In the genomic region with DNA sequence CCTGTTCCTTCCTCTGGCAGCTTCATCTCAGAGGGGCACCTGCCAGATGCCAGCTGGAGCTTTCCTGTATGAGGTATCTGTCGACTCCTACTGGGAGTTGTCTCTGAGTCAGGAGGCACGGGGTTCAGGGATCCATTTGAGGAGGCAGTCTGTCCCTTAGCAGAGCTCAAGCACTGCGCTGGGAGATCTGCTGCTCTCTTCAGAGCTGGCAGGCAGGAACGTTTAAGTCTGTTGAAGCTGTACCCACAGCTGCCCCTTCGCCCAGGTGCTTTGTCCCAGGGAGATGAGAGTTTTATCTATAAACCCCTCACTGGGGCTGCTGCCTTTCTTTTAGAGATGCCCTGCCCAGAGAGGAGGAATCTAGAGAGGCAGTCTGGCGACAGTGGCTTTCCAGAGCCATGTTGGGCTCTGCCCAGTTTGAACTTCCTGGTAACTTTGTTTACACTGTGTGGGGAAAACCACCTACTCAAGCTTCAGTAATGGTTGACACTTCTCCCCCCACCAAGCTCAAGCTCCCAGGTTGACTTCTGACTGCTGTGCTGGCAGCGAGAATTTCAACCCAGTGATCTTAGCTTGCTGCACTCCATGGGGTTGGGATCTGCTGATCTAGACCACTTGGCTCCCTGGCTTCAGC, we compare ENCODE assay signal across 8 cellular contexts. TPM values are rescaled to one million over a fixed set of nuclear protein-coding genes. Genes with fewer than 3 reads are reported as not detected.
"Had no signal": no experiment of that assay in that cellular context is flagged by ENCODE, and none has a peak within 500 bp of the region (broad histone marks: within the 10 kb centered on the region; RNA-seq: fewer than 3 reads in every experiment).

No MANE protein-coding gene starts in this region.

- H3K27ac ChIP-seq: HL-60, KMS-11 had no signal

- H3K4me3 ChIP-seq: K562 had no signal

- H3K4me2 ChIP-seq: KMS-11 had no signal

- H3K4me1 Mint-ChIP-seq: IgD-negative memory B cell had no signal

- H3K9ac ChIP-seq: KMS-11 had no signal

- H3K27ac Mint-ChIP-seq: IgD-negative memory B cell had no signal

- FAIRE-seq: HTR-8/SVneo, K562 had no signal

- ATAC-seq: K562 had no signal

- DNase-seq: IMR-90, KBM-7, KG1 had no signal

- H3K36me3 Mint-ChIP-seq: IgD-negative memory B cell had no signal

RNA-seq across cellular contexts. Expression of gene ITGA2, which starts 11.8 kb away (rescaled TPM):
- polyA plus RNA-seq: IgD-negative memory B cell had no signal
